ENCODE assay signal across 21 cellular contexts in the genomic region with DNA sequence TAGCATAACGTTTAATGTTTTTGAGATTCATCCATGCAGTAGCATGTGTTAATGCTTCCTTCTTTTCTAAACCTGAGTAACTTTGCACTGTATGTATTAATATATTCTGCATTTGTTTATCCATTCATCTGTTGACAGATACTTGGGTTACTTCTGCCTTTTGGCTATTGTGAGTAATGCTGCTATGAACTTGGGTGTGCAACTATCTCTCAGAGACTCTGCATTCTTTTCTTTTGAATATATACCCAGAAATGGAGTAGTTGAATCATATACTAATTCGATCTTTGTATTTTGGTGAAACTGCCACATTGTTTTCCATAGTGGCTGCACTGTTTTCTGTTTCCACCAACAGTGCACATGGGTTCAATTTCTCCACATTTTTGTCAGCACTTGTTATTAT.
DNase-seq lines count a peak whose midpoint lies in the region; TF ChIP-seq lines count a peak whose summit lies in the region.
"Had no signal": no experiment of that assay in that cellular context is flagged by ENCODE, and none has a peak within 500 bp of the region (broad histone marks: within the 10 kb centered on the region; RNA-seq: fewer than 3 reads in every experiment).

No MANE protein-coding gene starts in this region.

- H3K9me3 ChIP-seq in adipocyte (ENCODE audit: control insufficient read depth, low read length): peaks cover 6% of the 10 kb centered on the region
- H3K9me3 ChIP-seq: Caco-2, SJSA1 had no signal

- no peak for TF ChIP-seq CTCF in fibroblast of the aortic adventitia (IDR thresholded peaks at IDR 0.05; ENCODE audit: insufficient read depth, low read length)

- H3K4me1 ChIP-seq in adipocyte (ENCODE audit: control insufficient read depth, insufficient read depth, low read length): no peaks in the 10 kb centered on the region
- H3K4me1 ChIP-seq: Caco-2 had no signal

- no peaks in the 10 kb centered on the region for H3K27me3 ChIP-seq in adipocyte (replicated peaks; ENCODE audit: control insufficient read depth, insufficient read depth, low read length)
- H3K27me3 ChIP-seq: BLaER1 treated with 17β-estradiol and CSF1 and Interleukin-3, amounts not matched to agents 10 nM and 100 nM; SJSA1 had no signal

- DNase-seq in EL: peak; percentile 46
- peak; percentile 19 for DNase-seq in M059J (ENCODE audit: low read depth)
- peak; percentile 39 for DNase-seq in adipocyte (ENCODE audit: low read depth)
- DNase-seq in fibroblast of the aortic adventitia (ENCODE audit: low read depth): peak; percentile 43
- no peak for DNase-seq in NK-92 (lab: John Stamatoyannopoulos, UW; ENCODE audit: unreplicated experiment)
- DNase-seq in amniotic stem cell (lab: John Stamatoyannopoulos, UW): no peak
- no peak for DNase-seq in occipital lobe (lab: John Stamatoyannopoulos, UW)
- no peak for DNase-seq in AG20443 (ENCODE audit: low spot score)
- DNase-seq: Caco-2; CD4-positive, alpha-beta memory T cell; DMS 273 treated with DMSO at 0.1 percent for 48 hours; DMS79 treated with DMSO at 0.1 percent for 48 hours; KBM-7; NCI-H1092; NCI-H1436; NCI-H1930; NCI-H2227 treated with DMSO at 0.1 percent for 48 hours; NCI-H524 treated with DMSO at 0.1 percent for 48 hours; NCI-H82 had no signal

- H3K4me3 ChIP-seq in adipocyte (ENCODE audit: low read length) (no peak overlapping the region), fibroblast of the aortic adventitia (ENCODE audit: low read depth, low read length) (no peak overlapping the region)
- H3K4me3 ChIP-seq: BLaER1 treated with 17β-estradiol and CSF1 and Interleukin-3, amounts not matched to agents 10 nM and 100 nM; SJSA1 had no signal

- no peaks in the 10 kb centered on the region for H3K36me3 ChIP-seq in adipocyte (ENCODE audit: control insufficient read depth, insufficient read depth, low read length, severe bottlenecking)
- H3K36me3 ChIP-seq: BLaER1 treated with 17β-estradiol and CSF1 and Interleukin-3, amounts not matched to agents 10 nM and 100 nM; SJSA1 had no signal

- H3K9ac ChIP-seq in adipocyte (ENCODE audit: low read length): no peak overlapping the region
- H3K9ac ChIP-seq: BLaER1 treated with 17β-estradiol and CSF1 and Interleukin-3, amounts not matched to agents 10 nM and 100 nM had no signal

Comparison
In these comparisons a context has a peak if more than half of its experiments do, and no peak if none do; other contexts are left out.
1. DNase-seq: peak in EL (single experiment), M059J (single experiment), adipocyte (single experiment) and fibroblast of the aortic adventitia (single experiment); none in NK-92 (single experiment), amniotic stem cell (single experiment), occipital lobe (single experiment) and AG20443 (single experiment).